Comparison of ENCODE assay signal across 17 cellular contexts in the genomic region with DNA sequence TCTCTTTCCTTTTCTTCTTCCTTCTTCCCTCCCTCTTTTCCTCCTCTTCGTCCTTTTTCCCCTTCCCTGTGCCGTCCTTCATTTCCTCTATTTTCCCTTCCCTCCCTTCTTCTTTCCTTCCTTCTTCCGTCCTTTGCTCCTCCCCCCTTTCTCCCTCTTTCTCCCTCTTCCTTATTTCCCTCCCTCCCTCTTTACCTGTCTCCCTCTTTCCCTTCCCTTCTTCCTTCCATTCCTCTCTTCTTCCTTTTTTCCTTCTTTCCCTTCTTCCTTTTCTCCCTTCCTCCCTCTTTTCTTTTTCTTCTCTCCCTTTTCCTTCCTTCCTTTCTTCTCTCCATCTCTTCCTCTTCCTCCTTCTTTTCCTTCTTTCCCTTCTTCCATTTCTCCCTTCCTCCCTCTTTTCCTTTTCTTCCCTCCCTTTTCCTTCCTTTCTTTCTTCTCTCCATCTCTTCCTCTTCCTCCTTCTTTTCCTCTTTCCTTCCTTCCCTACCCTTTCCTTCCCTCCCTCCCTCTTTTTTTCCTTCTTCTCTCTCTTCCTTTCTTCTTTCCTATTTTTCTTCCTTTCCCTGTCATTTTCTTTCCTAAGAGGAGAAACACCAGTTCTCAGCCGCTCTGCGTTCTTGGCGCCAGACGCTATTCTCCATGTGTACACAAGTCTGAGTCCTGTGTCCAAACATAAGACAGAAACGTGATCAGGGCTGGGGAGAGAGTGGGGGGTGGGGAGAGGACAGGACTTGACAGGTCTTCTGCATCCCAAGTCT.
DNase-seq lines count a peak whose midpoint lies in the region; ATAC-seq and TF ChIP-seq lines count a peak whose summit lies in the region.
"Had no signal": no experiment of that assay in that cellular context is flagged by ENCODE, and none has a peak within 500 bp of the region (broad histone marks: within the 10 kb centered on the region; RNA-seq: fewer than 3 reads in every experiment).

No MANE protein-coding gene starts in this region.

- H3K36me3 ChIP-seq in left ventricle myocardium inferior = no peaks in the 10 kb centered on the region
- no peaks in the 10 kb centered on the region for H3K36me3 ChIP-seq in mucosa of descending colon (ENCODE audit: low read depth)
- H3K36me3 ChIP-seq in mesenchymal stem cell (ENCODE audit: control insufficient read depth in 1 of 2, insufficient read depth in 2 of 2, low read depth in 1 of 2, low read length in 2 of 2) = no peaks in the 10 kb centered on the region
- H3K36me3 ChIP-seq: gastrocnemius medialis, right lobe of liver had no signal

- no peak overlapping the region for H4K91ac ChIP-seq in mesenchymal stem cell (ENCODE audit: low read length)

- no peaks in the 10 kb centered on the region for H3K27me3 ChIP-seq in left ventricle myocardium inferior (ENCODE audit: low read depth)
- peaks cover 0 to 93% of the 10 kb centered on the region in 2 experiments for H3K27me3 ChIP-seq in mesenchymal stem cell (ENCODE audit: control insufficient read depth in 1 of 2, insufficient read depth in 1 of 2, low read length in 2 of 2)
- H3K27me3 ChIP-seq: gastrocnemius medialis had no signal

- 86% methylated on average over 8 of the region's 8 CpGs for WGBS in mesenchymal stem cell

- H3K9ac ChIP-seq in mesenchymal stem cell (ENCODE audit: low read length) = no peak overlapping the region

- intact Hi-C loops in left ventricle myocardium inferior (cut with micrococcal nuclease) = no loop called here
- intact Hi-C loops in Right ventricle myocardium inferior (cut with DNase I) = no loop called here
- intact Hi-C loops in mucosa of descending colon (cut with DNase I, micrococcal nuclease) = no loop called here

- H2BK15ac ChIP-seq in mesenchymal stem cell (ENCODE audit: low read depth, poor library complexity, severe bottlenecking) = no peak overlapping the region

- H3K9me3 Mint-ChIP-seq in activated T-helper 17 cell treated with anti-CD3 and anti-CD28 coated beads, Interleukin-2, amount 50 U/mL, for 72 hours = no peaks in the 10 kb centered on the region

- peak overlapping the region; percentile 18 for H3K27ac ChIP-seq in left ventricle myocardium inferior (replicated peaks)
- H3K27ac ChIP-seq in mesenchymal stem cell (ENCODE audit: low read length, poor library complexity, severe bottlenecking) = no peak overlapping the region
- H3K27ac ChIP-seq: gastrocnemius medialis, right lobe of liver had no signal

- ATAC-seq in Right ventricle myocardium inferior (no peak), mucosa of descending colon (peak; percentile 31), GM21423 (IDR thresholded peaks at IDR 0.05; ENCODE audit: unreplicated experiment) (no peak), HG03159 (IDR thresholded peaks at IDR 0.05; ENCODE audit: unreplicated experiment) (no peak)
- no peak for ATAC-seq in activated T-helper 17 cell treated with anti-CD3 and anti-CD28 coated beads, Interleukin-2, amount 50 U/mL, for 72 hours (replicated peaks)
- ATAC-seq: esophagus mucosa, gastrocnemius medialis had no signal

- TF ChIP-seq CTCF in left ventricle myocardium inferior (IDR thresholded peaks at IDR 0.05; ENCODE audit: borderline replicate concordance) = no peak
- TF ChIP-seq CTCF in mucosa of descending colon (IDR thresholded peaks at IDR 0.05) = no peak

- H2BK5ac ChIP-seq in mesenchymal stem cell (ENCODE audit: low read depth, low read length, poor library complexity, severe bottlenecking) = no peak overlapping the region

- no peak overlapping the region for H2AFZ ChIP-seq in mesenchymal stem cell (ENCODE audit: low read depth, low read length)

- H3K4me1 ChIP-seq in left ventricle myocardium inferior (peaks cover 7% of the 10 kb centered on the region), mucosa of descending colon (ENCODE audit: low read depth) (no peaks in the 10 kb centered on the region), mesenchymal stem cell (ENCODE audit: control insufficient read depth, insufficient read depth, low read depth, low read length) (no peaks in the 10 kb centered on the region)
- H3K4me1 ChIP-seq: gastrocnemius medialis, right lobe of liver had no signal

- no peak overlapping the region for H2BK12ac ChIP-seq in mesenchymal stem cell (ENCODE audit: low read length in 2 of 2)

- no peak overlapping the region for H3K4ac ChIP-seq in mesenchymal stem cell (ENCODE audit: low read depth in 1 of 2, low read length in 2 of 2)

- H3K4me2 ChIP-seq in mesenchymal stem cell (ENCODE audit: low read length, poor library complexity, severe bottlenecking) = no peak overlapping the region

- no peak overlapping the region for H2BK120ac ChIP-seq in mesenchymal stem cell (ENCODE audit: low read depth, low read length)

- no peak overlapping the region for H3K14ac ChIP-seq in mesenchymal stem cell (ENCODE audit: low read length in 2 of 2)

- H3K36me3 Mint-ChIP-seq in activated T-helper 17 cell treated with anti-CD3 and anti-CD28 coated beads, Interleukin-2, amount 50 U/mL, for 72 hours (ENCODE audit: low read depth) = no peaks in the 10 kb centered on the region

- no peak overlapping the region for H3K4me3 ChIP-seq in left ventricle myocardium inferior
- H3K4me3 ChIP-seq in mucosa of descending colon = no peak overlapping the region
- no peak overlapping the region for H3K4me3 ChIP-seq in mesenchymal stem cell (ENCODE audit: insufficient read depth in 1 of 2, low read depth in 1 of 2, low read length in 2 of 2)
- H3K4me3 ChIP-seq: gastrocnemius medialis, right lobe of liver had no signal

- no peak overlapping the region for H3K4me3 Mint-ChIP-seq in activated T-helper 17 cell treated with anti-CD3 and anti-CD28 coated beads, Interleukin-2, amount 50 U/mL, for 72 hours

- no peak overlapping the region for H3K23ac ChIP-seq in mesenchymal stem cell (ENCODE audit: low read length in 2 of 2)

- H3K9me3 ChIP-seq in left ventricle myocardium inferior (replicated peaks) (no peaks in the 10 kb centered on the region), mucosa of descending colon (no peaks in the 10 kb centered on the region), mesenchymal stem cell (ENCODE audit: control insufficient read depth, low read length) (peaks cover 6% of the 10 kb centered on the region)
- H3K9me3 ChIP-seq: gastrocnemius medialis, right lobe of liver had no signal

- no peak overlapping the region for H4K8ac ChIP-seq in mesenchymal stem cell (ENCODE audit: low read length)

- H3K18ac ChIP-seq in mesenchymal stem cell (ENCODE audit: low read depth in 1 of 2, low read length in 2 of 2) = no peak overlapping the region

- no peaks in the 10 kb centered on the region for H3K4me1 Mint-ChIP-seq in activated T-helper 17 cell treated with anti-CD3 and anti-CD28 coated beads, Interleukin-2, amount 50 U/mL, for 72 hours

- H3K79me1 ChIP-seq in mesenchymal stem cell (replicated peaks; ENCODE audit: low read length, poor library complexity, severe bottlenecking) = no peaks in the 10 kb centered on the region

- no peaks in the 10 kb centered on the region for H3K27me3 Mint-ChIP-seq in activated T-helper 17 cell treated with anti-CD3 and anti-CD28 coated beads, Interleukin-2, amount 50 U/mL, for 72 hours

- DNase-seq in left ventricle myocardium inferior = no peak
- DNase-seq in Right ventricle myocardium inferior (ENCODE audit: missing footprints) = no peak
- DNase-seq in mucosa of descending colon = peak in 1 of 3 donors; percentile 17
- no peak for DNase-seq in activated gamma-delta T cell (lab: John Stamatoyannopoulos, UW)
- DNase-seq in mesenchymal stem cell = no peak
- DNase-seq: activated CD4-positive, alpha-beta T cell treated with anti-CD3 and anti-CD28 coated beads, Interleukin-2, amount 50 U/mL, for 48 hours; activated naive CD4-positive, alpha-beta T cell; central memory CD4-positive, alpha-beta T cell; gastrocnemius medialis; NCI-H187; right lobe of liver; SIG-M5; stimulated activated naive CD4-positive, alpha-beta T cell had no signal

- H2AK5ac ChIP-seq in mesenchymal stem cell (ENCODE audit: low read length, severe bottlenecking) = no peak overlapping the region

- H3K27ac Mint-ChIP-seq in activated T-helper 17 cell treated with anti-CD3 and anti-CD28 coated beads, Interleukin-2, amount 50 U/mL, for 72 hours = peak overlapping the region; percentile 33
